Comparison of ENCODE assay signal across 25 cellular contexts in genomic region chr9:104326912-104327311, GRCh38.
"Had no signal": no experiment of that assay in that cellular context is flagged by ENCODE, and none has a peak within 500 bp of the region (broad histone marks: within the 10 kb centered on the region; RNA-seq: fewer than 3 reads in every experiment).

No MANE protein-coding gene starts in this region.

- H3K27me3 ChIP-seq: esophagus squamous epithelium, gastrocnemius medialis, heart right ventricle, left lung had no signal

- H3K27ac ChIP-seq: coronary artery, epithelial cell of prostate, esophagus squamous epithelium, gastrocnemius medialis, heart right ventricle, left lung, lower lobe of right lung had no signal

- ATAC-seq: effector memory CD8-positive, alpha-beta T cell; esophagus mucosa; gastrocnemius medialis; heart right ventricle; left cardiac atrium; left lung; left ventricle myocardium superior; lower lobe of right lung; naive thymus-derived CD4-positive, alpha-beta T cell had no signal

- H3K9me3 ChIP-seq: esophagus squamous epithelium, gastrocnemius medialis, lower lobe of right lung had no signal

- FAIRE-seq: colon, endometrium, islet of Langerhans, keratinocyte had no signal

- DNase-seq: effector CD8-positive, alpha-beta T cell; effector memory CD8-positive, alpha-beta T cell; endodermal cell; erythroblast; esophagus squamous epithelium; foreskin fibroblast; foreskin melanocyte; gastrocnemius medialis; glutamatergic neuron; head of caudate nucleus; heart right ventricle; hippocampal formation; left cardiac atrium; left lung; left ventricle myocardium superior; lower lobe of right lung; mesenchymal stem cell; naive thymus-derived CD4-positive, alpha-beta T cell had no signal

- H3K4me1 ChIP-seq: esophagus squamous epithelium, gastrocnemius medialis, heart right ventricle, left lung, lower lobe of right lung had no signal

- H3K36me3 ChIP-seq: esophagus squamous epithelium, gastrocnemius medialis, heart right ventricle, left lung, lower lobe of right lung had no signal

- H3K4me3 ChIP-seq: coronary artery, esophagus squamous epithelium, gastrocnemius medialis, heart right ventricle, left lung, lower lobe of right lung had no signal
